Comparison of ENCODE assay signal across 9 cellular contexts in the genomic region with DNA sequence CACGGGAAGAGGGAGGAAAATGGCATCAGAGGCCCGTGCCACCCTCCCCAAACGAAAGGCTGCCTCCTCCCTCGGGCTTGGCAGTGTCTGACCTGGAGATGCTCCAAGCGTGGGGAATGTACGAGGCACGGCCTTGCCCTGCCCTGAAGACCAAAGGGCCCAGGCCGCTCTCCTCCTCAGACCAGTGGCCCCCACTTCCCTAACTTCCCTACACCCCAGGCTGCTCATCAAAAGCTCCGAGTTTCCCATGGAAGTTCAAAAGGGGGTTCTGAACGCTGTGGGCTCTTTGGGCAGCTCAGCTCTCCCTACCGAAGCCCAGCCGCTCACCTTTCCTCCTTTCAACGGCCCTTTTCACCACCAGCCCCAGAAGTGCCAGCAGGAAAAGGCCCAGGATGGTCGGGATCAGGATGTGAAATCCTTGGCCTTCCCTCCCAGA. TPM values are rescaled to one million over a fixed set of nuclear protein-coding genes. Genes with fewer than 3 reads are reported as not detected.
DNase-seq lines count a peak whose midpoint lies in the region; ATAC-seq and TF ChIP-seq lines count a peak whose summit lies in the region.
"Had no signal": no experiment of that assay in that cellular context is flagged by ENCODE, and none has a peak within 500 bp of the region (broad histone marks: within the 10 kb centered on the region; RNA-seq: fewer than 3 reads in every experiment).

No MANE protein-coding gene starts in this region.

- peaks cover 90% of the 10 kb centered on the region for H3K4me1 Mint-ChIP-seq in activated T-cell treated with anti-CD3 and anti-CD28 coated beads, Interleukin-2, amount 50 U/mL, for 4 hours (ENCODE audit: low read depth)
- peaks cover 4% of the 10 kb centered on the region for H3K4me1 Mint-ChIP-seq in type B pancreatic cell (ENCODE audit: unreplicated experiment)

- no peak for ATAC-seq in activated T-cell treated with anti-CD3 and anti-CD28 coated beads, Interleukin-2, amount 50 U/mL, for 4 hours
- ATAC-seq in lower lobe of right lung: peak; percentile 50 to 61

- no peaks in the 10 kb centered on the region for H3K27me3 ChIP-seq in lower lobe of right lung (ENCODE audit: low read depth)

- no peaks in the 10 kb centered on the region for H3K9me3 ChIP-seq in lower lobe of right lung
- H3K9me3 ChIP-seq: adrenal gland had no signal

- DNase-seq in activated T-cell treated with anti-CD3 and anti-CD28 coated beads, Interleukin-2, amount 50 U/mL, for 4 hours: no peak
- DNase-seq in activated T-cell treated with anti-CD3 and anti-CD28 coated beads, Interleukin-2, amount 50 U/mL, for 1 hour: no peak
- DNase-seq in choroid plexus epithelial cell (ENCODE audit: low read depth) (no peak), lower lobe of right lung (no peak), type B pancreatic cell (ENCODE audit: extremely low spot score, unreplicated experiment) (no peak), glomerular visceral epithelial cell (ENCODE audit: extremely low spot score) (no peak), HuH-7.5 (ENCODE audit: low spot score) (no peak)
- no peak for DNase-seq in activated CD4-positive, CD25-positive, alpha-beta regulatory T cell (lab: John Stamatoyannopoulos, UW)

- no peaks in the 10 kb centered on the region for H3K36me3 ChIP-seq in lower lobe of right lung
- H3K36me3 ChIP-seq: adrenal gland had no signal

- no peaks in the 10 kb centered on the region for H3K27me3 Mint-ChIP-seq in activated T-cell treated with anti-CD3 and anti-CD28 coated beads, Interleukin-2, amount 50 U/mL, for 4 hours (ENCODE audit: low read depth)
- H3K27me3 Mint-ChIP-seq in type B pancreatic cell: peaks cover 78% of the 10 kb centered on the region

- H3K27ac Mint-ChIP-seq in type B pancreatic cell: no peak overlapping the region

- intact Hi-C loops in lower lobe of right lung (cut with DNase I): loop anchor here (10.0 kb wide), 1 partner anchor 45 kb away; the partner anchor contains the start of gene IL20

- peaks cover 33% of the 10 kb centered on the region for H3K36me3 Mint-ChIP-seq in activated T-cell treated with anti-CD3 and anti-CD28 coated beads, Interleukin-2, amount 50 U/mL, for 4 hours (ENCODE audit: insufficient read depth)
- H3K36me3 Mint-ChIP-seq in type B pancreatic cell: no peaks in the 10 kb centered on the region

- H3K4me1 ChIP-seq in lower lobe of right lung: peaks cover 23% of the 10 kb centered on the region

- peak overlapping the region; percentile 61 for H3K4me3 Mint-ChIP-seq in activated T-cell treated with anti-CD3 and anti-CD28 coated beads, Interleukin-2, amount 50 U/mL, for 4 hours
- H3K4me3 Mint-ChIP-seq in type B pancreatic cell: peak overlapping the region; percentile 63

- H3K27ac ChIP-seq in lower lobe of right lung: peak overlapping the region; percentile 75

- H3K4me3 ChIP-seq in choroid plexus epithelial cell (ENCODE audit: low read depth, low read length) (peak overlapping the region; percentile 53), lower lobe of right lung (peak overlapping the region; percentile 55)

- TF ChIP-seq CTCF in choroid plexus epithelial cell (conservative IDR thresholded peaks at IDR 0.05; ENCODE audit: low read depth, low read length): no peak
- no peak for TF ChIP-seq CTCF in lower lobe of right lung (IDR thresholded peaks at IDR 0.05)
- TF ChIP-seq CTCF in type B pancreatic cell (conservative IDR thresholded peaks at IDR 0.05): no peak

- no peaks in the 10 kb centered on the region for H3K9me3 Mint-ChIP-seq in activated T-cell treated with anti-CD3 and anti-CD28 coated beads, Interleukin-2, amount 50 U/mL, for 4 hours
- peaks cover 3% of the 10 kb centered on the region for H3K9me3 Mint-ChIP-seq in type B pancreatic cell

RNA-seq across cellular contexts. Expression of gene FCMR, which starts 11.8 kb away (rescaled TPM):
- total RNA-seq in activated T-cell treated with anti-CD3 and anti-CD28 coated beads, Interleukin-2, amount 50 U/mL, for 4 hours: 10 to 100 TPM; 24.7 to 41.7 (median 24.8) TPM
- total RNA-seq in lower lobe of right lung: 6.8 TPM
- 0.58 and 0.81 TPM in 2 replicates for total RNA-seq in type B pancreatic cell (ENCODE audit: low replicate concordance)

RNA-seq across cellular contexts. Expression of gene IL24, which starts 12.7 kb away (rescaled TPM):
- total RNA-seq in activated T-cell treated with anti-CD3 and anti-CD28 coated beads, Interleukin-2, amount 50 U/mL, for 4 hours: 10 to 100 TPM; 11.9 to 30.7 (median 25.0) TPM
- total RNA-seq in lower lobe of right lung (not detected), type B pancreatic cell (ENCODE audit: low replicate concordance) (not detected in 2 replicates)
- total RNA-seq: adrenal gland had no signal

RNA-seq across cellular contexts. Expression of gene PIGR, which starts 36.4 kb away (rescaled TPM):
- total RNA-seq in activated T-cell treated with anti-CD3 and anti-CD28 coated beads, Interleukin-2, amount 50 U/mL, for 4 hours: 1 to 10 TPM; 1.6 to 3.0 (median 1.8) TPM
- total RNA-seq in lower lobe of right lung: 813 TPM
- total RNA-seq in type B pancreatic cell (ENCODE audit: low replicate concordance): 16.9 and 30.1 TPM in 2 replicates

RNA-seq across cellular contexts. Expression of gene IL20, which starts 44.5 kb away (rescaled TPM):
- total RNA-seq in activated T-cell treated with anti-CD3 and anti-CD28 coated beads, Interleukin-2, amount 50 U/mL, for 4 hours: not detected
- total RNA-seq in lower lobe of right lung (not detected), type B pancreatic cell (ENCODE audit: low replicate concordance) (not detected in 2 replicates)

Comparison
In these comparisons a context has a peak if more than half of its experiments do, and no peak if none do; other contexts are left out.
1. ATAC-seq: peak in lower lobe of right lung (2 of 2); none in activated T-cell treated with anti-CD3 and anti-CD28 coated beads, Interleukin-2, amount 50 U/mL, for 4 hours (0 of 2).
2. RNA of gene IL24, which starts 12.7 kb away (total RNA-seq): 11.9 to 30.7 TPM in activated T-cell treated with anti-CD3 and anti-CD28 coated beads, Interleukin-2, amount 50 U/mL, for 4 hours; not detected in lower lobe of right lung (single experiment) and not detected in type B pancreatic cell; every median in the first group is over 10 times any median in the second.
3. RNA of gene PIGR, which starts 36.4 kb away (total RNA-seq): 813 TPM in lower lobe of right lung (single experiment); 16.9 to 30.1 TPM in type B pancreatic cell and 1.6 to 3.0 TPM in activated T-cell treated with anti-CD3 and anti-CD28 coated beads, Interleukin-2, amount 50 U/mL, for 4 hours; every median in the first group is over 10 times any median in the second.